19 cellular contexts compared by ENCODE assay signal in the genomic region with DNA sequence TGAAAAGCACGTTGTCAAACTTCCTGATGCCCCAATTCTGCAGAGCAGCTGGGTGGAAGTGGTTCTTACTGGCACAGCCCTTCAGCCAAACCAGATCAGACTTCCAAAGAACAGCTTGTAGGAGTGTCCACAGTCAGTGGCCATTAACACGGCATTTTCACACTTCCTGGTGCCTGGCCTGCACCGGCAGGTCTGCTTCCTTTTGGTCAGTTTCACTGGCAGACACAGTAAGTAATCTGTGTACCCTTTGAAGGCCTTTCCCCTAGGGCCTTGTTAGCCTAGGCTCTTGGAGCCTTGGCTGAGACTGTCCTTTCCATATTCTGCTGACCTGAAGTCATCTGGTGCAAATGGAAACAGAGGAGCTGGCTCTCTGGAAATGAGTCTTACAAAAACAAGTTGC.
DNase-seq lines count a peak whose midpoint lies in the region; ATAC-seq and TF ChIP-seq lines count a peak whose summit lies in the region.
"Had no signal": no experiment of that assay in that cellular context is flagged by ENCODE, and none has a peak within 500 bp of the region (broad histone marks: within the 10 kb centered on the region; RNA-seq: fewer than 3 reads in every experiment).

No MANE protein-coding gene starts in this region.

- H3K4me2 ChIP-seq in OCI-LY3 (ENCODE audit: low read length) (peak overlapping the region; percentile 65), PC-9 (no peak overlapping the region)

- ATAC-seq in Right ventricle myocardium inferior, result peak; percentile 37
- ATAC-seq in heart left ventricle, result no peak
- ATAC-seq in GM19351 (IDR thresholded peaks at IDR 0.05; ENCODE audit: unreplicated experiment), result no peak
- ATAC-seq: HCT116 had no signal

- TF ChIP-seq POLR2A in heart left ventricle (IDR thresholded peaks at IDR 0.05), result no peak

- CTCF ChIA-PET in PC-9 (lab: Charles Lee), result interaction anchor here (0.6 kb wide), 1 partner anchor 364 kb away, joined by 9 read pairs; no protein-coding TSS in a partner anchor

- H3K9ac ChIP-seq in OCI-LY3 (ENCODE audit: low read length), result peak overlapping the region; percentile 38
- H3K9ac ChIP-seq: GM23248 had no signal

- H3K9me2 ChIP-seq in PC-9 (ENCODE audit: insufficient read depth), result no peaks in the 10 kb centered on the region

- TF ChIP-seq CTCF in heart left ventricle (IDR thresholded peaks at IDR 0.05), result no peak
- TF ChIP-seq CTCF in OCI-LY3 (IDR thresholded peaks at IDR 0.05; ENCODE audit: low read depth, low read length), result no peak
- no peak for TF ChIP-seq CTCF in tibial artery (IDR thresholded peaks at IDR 0.05)
- TF ChIP-seq CTCF in PC-9 (conservative IDR thresholded peaks at IDR 0.05), result no peak

- 30 to 63% (median 42%) methylated on average over 2 to 3 of the region's 3 CpGs for WGBS in heart left ventricle, 4 donors

- no peak overlapping the region for H3K4me3 ChIP-seq in heart left ventricle
- H3K4me3 ChIP-seq in OCI-LY3 (ENCODE audit: low read length), result peak overlapping the region; percentile 1; the same call in 1 of the 2 replicates
- H3K4me3 ChIP-seq in tibial artery, result no peak overlapping the region
- H3K4me3 ChIP-seq in PC-9, result no peak overlapping the region
- H3K4me3 ChIP-seq: GM23248 had no signal

- no TSS peak for BruUV-seq in PC-9 (replicated peaks; lab: Mats Ljungman, UMichigan)

- intact Hi-C loops in Right ventricle myocardium inferior (cut with DNase I), result no loop called here
- intact Hi-C loops in heart left ventricle (cut with DNase I), result no loop called here
- intact Hi-C loops in tibial artery (cut with DNase I; ENCODE audit: low total_unique reads), result no loop called here
- intact Hi-C loops in PC-9 (cut with micrococcal nuclease; ENCODE audit: unreplicated experiment), result no loop called here

- no peaks in the 10 kb centered on the region for H3K79me2 ChIP-seq in OCI-LY3 (ENCODE audit: low read length)
- H3K79me2 ChIP-seq in PC-9 (ENCODE audit: low read depth), result no peaks in the 10 kb centered on the region

- H2AFZ ChIP-seq in OCI-LY3 (ENCODE audit: low read depth, low read length) (peak overlapping the region; percentile 61), PC-9 (no peak overlapping the region)
- H2AFZ ChIP-seq: GM23248 had no signal

- no peaks in the 10 kb centered on the region for H4K20me1 ChIP-seq in OCI-LY3 (ENCODE audit: insufficient read depth, low read length)
- no peaks in the 10 kb centered on the region for H4K20me1 ChIP-seq in PC-9 (ENCODE audit: insufficient read depth)

- no peaks in the 10 kb centered on the region for H3F3A ChIP-seq in PC-9 (ENCODE audit: insufficient read depth, low read depth)

- POLR2A ChIA-PET in PC-9 (lab: Charles Lee; ENCODE audit: unreplicated experiment), result no interaction called here

- H3K27ac ChIP-seq in heart left ventricle (no peak overlapping the region), OCI-LY3 (ENCODE audit: low read length) (peak overlapping the region; percentile 96), tibial artery (peak overlapping the region; percentile 66 to 77), PC-9 (no peak overlapping the region)
- H3K27ac ChIP-seq: 22Rv1, GM23248 had no signal

- H3K36me3 ChIP-seq in heart left ventricle (no peaks in the 10 kb centered on the region), OCI-LY3 (replicated peaks; ENCODE audit: low read depth, low read length) (peaks cover 22% of the 10 kb centered on the region), tibial artery (no peaks in the 10 kb centered on the region), PC-9 (ENCODE audit: low read depth) (no peaks in the 10 kb centered on the region)

- peaks cover 0 to 3% (median 0%) of the 10 kb centered on the region in 12 donors for H3K4me1 ChIP-seq in heart left ventricle
- peaks cover 64% of the 10 kb centered on the region for H3K4me1 ChIP-seq in OCI-LY3 (ENCODE audit: low read length)
- peaks cover 0 to 58% (median 21%) of the 10 kb centered on the region in 4 donors for H3K4me1 ChIP-seq in tibial artery
- H3K4me1 ChIP-seq in PC-9 (replicated peaks; ENCODE audit: insufficient read depth), result no peaks in the 10 kb centered on the region

- H3K9me3 ChIP-seq in heart left ventricle (peaks cover 0 to 11% (median 0%) of the 10 kb centered on the region in 12 donors), OCI-LY3 (ENCODE audit: insufficient read depth, low read length) (peaks cover 6% of the 10 kb centered on the region; the same call in 1 of the 2 replicates), tibial artery (no peaks in the 10 kb centered on the region), PC-9 (ENCODE audit: insufficient read depth, low read depth) (no peaks in the 10 kb centered on the region)

- H3K27me3 ChIP-seq in heart left ventricle (no peaks in the 10 kb centered on the region), OCI-LY3 (ENCODE audit: low read depth, low read length) (no peaks in the 10 kb centered on the region), tibial artery (no peaks in the 10 kb centered on the region), PC-9 (ENCODE audit: insufficient read depth, low read depth) (no peaks in the 10 kb centered on the region)

- no peak for DNase-seq in Right ventricle myocardium inferior (ENCODE audit: missing footprints)
- DNase-seq in heart left ventricle, result no peak
- peak; percentile 65 for DNase-seq in islet precursor cell
- DNase-seq in tibial artery, result peak in 1 of 2 donors; percentile 65
- no peak for DNase-seq in PC-9
- no peak for DNase-seq in NCI-H1048 (lab: John Stamatoyannopoulos, UW)
- DNase-seq: CD4-positive, alpha-beta memory T cell; DMS79; GM23248; KBM-7; NCI-H1436 treated with DMSO at 0.1 percent for 48 hours; NCI-H2029 treated with DMSO at 0.1 percent for 48 hours; NCI-H510A treated with DMSO at 0.1 percent for 48 hours; NCI-H82; SHP77 treated with DMSO at 0.1 percent for 48 hours had no signal

Comparison
In these comparisons a context has a peak if more than half of its experiments do, and no peak if none do; other contexts are left out.
1. H3K27ac ChIP-seq: peak in OCI-LY3 (single experiment) and tibial artery (2 of 2); none in heart left ventricle (0 of 12) and PC-9 (single experiment).